15 cellular contexts compared by ENCODE assay signal in genomic region chr1:58660105-58660504, GRCh38.
"Had no signal": no experiment of that assay in that cellular context is flagged by ENCODE, and none has a peak within 500 bp of the region (broad histone marks: within the 10 kb centered on the region; RNA-seq: fewer than 3 reads in every experiment).

No MANE protein-coding gene starts in this region.

- H3K27ac ChIP-seq: epithelial cell of prostate, gastrocnemius medialis, heart right ventricle, tibial artery, uterus had no signal

- H3K27ac Mint-ChIP-seq: activated naive CD8-positive, alpha-beta T cell treated with anti-CD3 and anti-CD28 coated beads, Interleukin-2, amount 10 ng/mL, durations not matched to agents 7 days and 5 days; activated T-helper 1 cell treated with anti-CD3 and anti-CD28 coated beads, Interleukin-12 subunit alpha, Interleukin-12 subunit beta, Interleukin-2, Interleukin-4 antibody, amounts not matched to agents 30 ng/mL and 10 ng/mL and 1 ng/mL, durations not matched to agents 14 hours and 24 hours and 36 hours; stimulated activated memory B cell treated with anti-CD40 and anti-IgM and Interleukin-4, amounts not matched to agents 10 μg/mL and 1 μg/mL and 100 μg/mL, for 72 hours had no signal

- H3K27me3 Mint-ChIP-seq: activated naive CD8-positive, alpha-beta T cell treated with anti-CD3 and anti-CD28 coated beads, Interleukin-2, amount 10 ng/mL, durations not matched to agents 7 days and 5 days; naive B cell; stimulated activated memory B cell treated with anti-CD40 and anti-IgM and Interleukin-4, amounts not matched to agents 10 μg/mL and 1 μg/mL and 100 μg/mL, for 72 hours had no signal

- H3K36me3 ChIP-seq: uterus had no signal

- ATAC-seq: activated CD4-positive, CD25-positive, alpha-beta regulatory T cell treated with anti-CD3 and anti-CD28 coated beads, Interleukin-2, amount 50 U/mL, for 24 hours; gastrocnemius medialis; heart right ventricle; stimulated activated memory B cell treated with anti-CD40 and anti-IgM and Interleukin-4, amounts not matched to agents 10 μg/mL and 1 μg/mL and 100 μg/mL, for 72 hours had no signal

- DNase-seq: activated naive CD4-positive, alpha-beta T cell; activated naive CD8-positive, alpha-beta T cell treated with anti-CD3 and anti-CD28 coated beads, Interleukin-2, amount 10 ng/mL, durations not matched to agents 7 days and 5 days; anterior cingulate cortex; dermis blood vessel endothelial cell; gastrocnemius medialis; heart right ventricle; naive B cell; stimulated activated CD4-positive, alpha-beta T cell treated with anti-CD3 and anti-CD28 coated beads, Interleukin-2, amount 100 ng/mL, for 48 hours; tibial artery; uterus had no signal

- H3K4me3 ChIP-seq: gastrocnemius medialis, heart right ventricle, lung, tibial artery, uterus had no signal

- H3K4me1 ChIP-seq: gastrocnemius medialis, uterus had no signal

- H3K4me3 Mint-ChIP-seq: activated naive CD8-positive, alpha-beta T cell treated with anti-CD3 and anti-CD28 coated beads, Interleukin-2, amount 10 ng/mL, durations not matched to agents 7 days and 5 days; activated T-helper 1 cell treated with anti-CD3 and anti-CD28 coated beads, Interleukin-12 subunit alpha, Interleukin-12 subunit beta, Interleukin-2, Interleukin-4 antibody, amounts not matched to agents 30 ng/mL and 10 ng/mL and 1 ng/mL, durations not matched to agents 14 hours and 24 hours and 36 hours; naive B cell; stimulated activated memory B cell treated with anti-CD40 and anti-IgM and Interleukin-4, amounts not matched to agents 10 μg/mL and 1 μg/mL and 100 μg/mL, for 72 hours had no signal

- H3K9me3 ChIP-seq: gastrocnemius medialis, heart right ventricle, tibial artery, uterus had no signal

- H3K27me3 ChIP-seq: gastrocnemius medialis, heart right ventricle, tibial artery, uterus had no signal
